ENCODE assay signal across 11 cellular contexts in the genomic region with DNA sequence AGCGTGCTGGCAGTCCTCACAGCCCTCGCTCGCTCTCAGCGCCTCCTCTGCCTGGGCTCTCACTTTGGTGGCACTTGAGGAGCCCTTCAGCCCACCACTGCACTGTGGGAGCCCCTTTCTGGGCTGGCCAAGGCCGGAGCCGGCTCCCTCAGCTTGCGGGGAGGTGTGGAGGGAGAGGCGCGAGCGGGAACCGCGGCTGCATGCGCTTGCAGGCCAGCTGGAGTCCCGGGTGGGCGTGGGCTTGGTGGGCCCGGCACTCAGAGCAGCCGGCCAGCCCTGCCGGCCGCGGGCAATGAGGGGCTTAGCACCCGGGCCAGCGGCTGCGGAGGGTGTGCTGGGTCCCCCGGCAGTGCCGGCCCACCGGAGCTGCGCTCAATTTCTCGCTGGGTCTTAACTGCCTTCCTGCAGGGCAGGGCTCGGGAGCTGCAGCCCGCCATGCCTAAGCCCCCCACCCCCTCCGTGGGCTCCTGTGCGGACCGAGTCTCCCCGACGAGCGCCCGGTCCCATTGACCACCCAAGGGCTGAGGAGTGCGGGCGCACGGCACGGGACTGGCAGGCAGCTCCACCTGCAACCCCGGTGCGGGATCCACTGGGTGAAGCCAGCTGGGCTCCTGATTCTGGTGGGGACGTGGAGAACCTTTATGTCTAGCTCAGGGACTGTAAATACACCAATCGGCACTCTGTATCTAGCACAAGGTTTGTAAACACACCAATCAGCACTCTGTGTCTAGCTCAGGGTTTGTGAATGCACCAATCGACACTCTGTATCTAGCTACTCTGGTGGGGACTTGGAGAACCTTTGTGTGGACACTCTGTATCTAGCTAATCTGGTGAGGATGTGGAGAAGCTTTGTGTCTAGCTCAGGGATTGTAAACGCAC. TPM values are rescaled to one million over a fixed set of nuclear protein-coding genes. Genes with fewer than 3 reads are reported as not detected.
"Had no signal": no experiment of that assay in that cellular context is flagged by ENCODE, and none has a peak within 500 bp of the region (broad histone marks: within the 10 kb centered on the region; RNA-seq: fewer than 3 reads in every experiment).

No MANE protein-coding gene starts in this region.

RNA-seq across cellular contexts. Expression of gene PDIA2, which starts 58.4 kb away (rescaled TPM):
- total RNA-seq: activated CD4-positive, alpha-beta memory T cell treated with anti-CD3 and anti-CD28 coated beads for 36 hours; activated CD4-positive, alpha-beta T cell treated with anti-CD3 and anti-CD28 coated beads for 36 hours; activated CD4-positive, alpha-beta T cell treated with anti-CD3 and anti-CD28 coated beads, Interleukin-2, amount 10 ng/mL, durations not matched to agents 24 days and 14 days; activated CD8-positive, alpha-beta memory T cell treated with anti-CD3 and anti-CD28 coated beads for 36 hours; activated CD8-positive, alpha-beta memory T cell treated with anti-CD3 and anti-CD28 coated beads, Interleukin-2, amount 10 ng/mL, durations not matched to agents 7 days and 5 days; activated CD8-positive, alpha-beta T cell treated with anti-CD3 and anti-CD28 coated beads, Interleukin-2, amount 10 ng/mL, durations not matched to agents 7 days and 5 days; activated naive CD4-positive, alpha-beta T cell treated with anti-CD3 and anti-CD28 coated beads for 36 hours; activated T-helper 1 cell treated with anti-CD3 and anti-CD28 coated beads, Interleukin-12 subunit alpha, Interleukin-12 subunit beta, Interleukin-2, Interleukin-4 antibody, amounts not matched to agents 30 ng/mL and 10 ng/mL and 1 ng/mL, durations not matched to agents 14 hours and 24 hours and 36 hours; activated T-helper 2 cell treated with anti-CD3 and anti-CD28 coated beads, Interferon-gamma antibody, Interleukin-2, Interleukin-4, amounts not matched to agents 10 μg/mL and 5 μg/mL and 100 μg/mL, durations not matched to agents 14 hours and 24 hours and 36 hours; ascending aorta; breast epithelium had no signal
